In genomic region chr7:23787272-23787671, GRCh38 we compare ENCODE assay signal across 17 cellular contexts.
"Had no signal": no experiment of that assay in that cellular context is flagged by ENCODE, and none has a peak within 500 bp of the region (broad histone marks: within the 10 kb centered on the region; RNA-seq: fewer than 3 reads in every experiment).

No MANE protein-coding gene starts in this region.

- H3K4me1 ChIP-seq: esophagus squamous epithelium, left ventricle myocardium inferior, parathyroid adenoma had no signal

- H3K27me3 Mint-ChIP-seq: activated CD4-positive, alpha-beta T cell treated with anti-CD3 and anti-CD28 coated beads, Interleukin-2, amount 10 ng/mL, durations not matched to agents 24 days and 14 days; activated naive CD8-positive, alpha-beta T cell; brain; naive B cell had no signal

- H3K27ac Mint-ChIP-seq: activated CD4-positive, alpha-beta T cell treated with anti-CD3 and anti-CD28 coated beads, Interleukin-2, amount 10 ng/mL, durations not matched to agents 24 days and 14 days; activated naive CD8-positive, alpha-beta T cell; brain; naive B cell had no signal

- H3K9me3 Mint-ChIP-seq: activated CD4-positive, alpha-beta T cell treated with anti-CD3 and anti-CD28 coated beads, Interleukin-2, amount 10 ng/mL, durations not matched to agents 24 days and 14 days; brain; naive B cell had no signal

- H3K4me2 ChIP-seq: hepatocyte had no signal

- H3K9me3 ChIP-seq: esophagus squamous epithelium, left ventricle myocardium inferior had no signal

- FAIRE-seq: TTC549 had no signal

- H3K27me3 ChIP-seq: esophagus squamous epithelium, hepatocyte had no signal

- DNase-seq: activated CD4-positive, alpha-beta T cell treated with anti-CD3 and anti-CD28 coated beads, Interleukin-2, amount 10 ng/mL, durations not matched to agents 24 days and 14 days; activated CD4-positive, CD25-positive, alpha-beta regulatory T cell; activated CD8-positive, alpha-beta memory T cell treated with anti-CD3 and anti-CD28 coated beads, Interleukin-2, amount 50 U/mL, for 48 hours; activated gamma-delta T cell treated with Interleukin-2 at 50 U/mL for 16 hours; central memory CD4-positive, alpha-beta T cell; effector CD4-positive, alpha-beta T cell; esophagus squamous epithelium; left ventricle myocardium inferior; naive B cell; stimulated activated CD4-positive, alpha-beta T cell treated with anti-CD3 and anti-CD28 coated beads, Interleukin-12 subunit alpha, Interleukin-12 subunit beta, amount 100 ng/mL, for 4 hours; stimulated activated CD4-positive, alpha-beta T cell treated with anti-CD3 and anti-CD28 coated beads, Interleukin-2, amount 100 ng/mL, for 24 hours had no signal

- H3K4me1 Mint-ChIP-seq: activated CD4-positive, alpha-beta T cell treated with anti-CD3 and anti-CD28 coated beads, Interleukin-2, amount 10 ng/mL, durations not matched to agents 24 days and 14 days; brain; naive B cell had no signal

- H3K4me3 Mint-ChIP-seq: activated CD4-positive, alpha-beta T cell treated with anti-CD3 and anti-CD28 coated beads, Interleukin-2, amount 10 ng/mL, durations not matched to agents 24 days and 14 days; activated naive CD8-positive, alpha-beta T cell; brain; naive B cell had no signal

- H3K36me3 ChIP-seq: esophagus squamous epithelium, left ventricle myocardium inferior had no signal

- H3K27ac ChIP-seq: coronary artery, esophagus squamous epithelium, hepatocyte, left ventricle myocardium inferior, parathyroid adenoma had no signal

- H3K9ac ChIP-seq: parathyroid adenoma had no signal

- H3K79me2 ChIP-seq: hepatocyte, parathyroid adenoma had no signal

- H2AFZ ChIP-seq: hepatocyte, parathyroid adenoma had no signal

- H3K4me3 ChIP-seq: coronary artery, esophagus squamous epithelium, hepatocyte, left ventricle myocardium inferior had no signal

- H3K36me3 Mint-ChIP-seq: activated naive CD8-positive, alpha-beta T cell; brain had no signal
